In the genomic region with DNA sequence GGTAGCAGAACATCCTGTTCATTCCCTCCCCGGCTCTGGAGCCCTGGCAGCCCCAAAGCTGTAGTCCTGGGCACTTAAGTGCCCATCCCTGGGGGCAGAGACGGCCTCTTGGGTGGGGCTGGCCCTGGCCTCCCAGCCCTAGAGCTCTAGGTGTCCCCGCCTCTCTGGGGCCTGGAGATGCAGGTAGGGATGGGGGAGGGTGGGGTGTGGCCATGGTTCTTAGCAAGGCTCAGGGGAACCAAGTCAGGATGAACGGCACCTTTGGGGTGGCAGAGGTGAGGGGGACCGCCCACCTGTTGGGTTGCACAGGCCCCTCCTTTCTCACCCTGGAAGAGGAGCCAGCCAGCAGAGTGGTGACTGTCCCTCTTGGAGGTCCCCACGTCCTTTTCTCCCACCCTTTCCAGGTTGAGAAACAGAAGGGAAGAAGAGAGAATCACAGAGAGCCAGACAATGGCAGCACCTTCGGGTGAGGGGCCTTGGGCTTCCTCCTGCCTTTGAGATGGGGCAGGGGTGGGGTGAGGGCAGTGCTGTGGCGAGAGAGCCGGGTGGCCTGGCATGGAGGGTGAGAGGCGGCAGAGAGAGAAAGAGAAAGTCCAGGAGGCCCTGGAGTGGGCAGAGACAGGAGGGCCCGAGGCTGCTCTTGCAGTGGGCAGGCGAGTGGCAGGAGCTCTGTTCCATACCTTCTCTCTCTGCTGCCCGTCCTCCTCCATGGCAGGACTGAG, we compare ENCODE assay signal across 1 cellular context.
TF ChIP-seq lines count a peak whose summit lies in the region.

No MANE protein-coding gene starts in this region.

TF ChIP-seq in H1, 55 proteins besides CTCF, POLR2A, EP300 and RAD21:
- no peak for TF ChIP-seq FOSL1 (IDR thresholded peaks at IDR 0.05; ENCODE audit: insufficient read depth, low read depth, low read length)
- no peak for TF ChIP-seq PHF8 (conservative IDR thresholded peaks at IDR 0.05; ENCODE audit: low read depth, low read length)
- no peak for TF ChIP-seq NANOG (IDR thresholded peaks at IDR 0.05; ENCODE audit: insufficient read depth, low read depth, low read length, poor library complexity, severe bottlenecking)
- TF ChIP-seq YY1 (IDR thresholded peaks at IDR 0.05; ENCODE audit: low read depth, low read length): no peak
